8 cellular contexts compared by ENCODE assay signal in genomic region chr3:43378066-43378935, GRCh38.
DNase-seq lines count a peak whose midpoint lies in the region; ATAC-seq and TF ChIP-seq lines count a peak whose summit lies in the region.

No MANE protein-coding gene starts in this region.

- H3K36me3 ChIP-seq in right lobe of liver: no peaks in the 10 kb centered on the region

- in situ Hi-C loops in astrocyte of the cerebellum (cut with HindIII; ENCODE audit: low sequenced_read_pairs): no loop called here

- intact Hi-C loops in right lobe of liver (cut with DNase I): no loop called here

- H3K4me1 ChIP-seq in right lobe of liver: peaks cover 0 to 20% (median 6%) of the 10 kb centered on the region in 4 donors

- peak; percentile 93 to 96 (median 94) for ATAC-seq in right lobe of liver

- TF ChIP-seq CTCF in astrocyte of the cerebellum (IDR thresholded peaks at IDR 0.05; ENCODE audit: low read depth, low read length, missing control alignments) (peak; percentile 71), right lobe of liver (IDR thresholded peaks at IDR 0.05) (peak; percentile 44 to 66 (median 64))

- peak; percentile 69 for DNase-seq in DMS 273 (lab: John Stamatoyannopoulos, UW; ENCODE audit: unreplicated experiment)
- DNase-seq in DMS 273 treated with DMSO at 0.1 percent for 48 hours (lab: John Stamatoyannopoulos, UW): no peak
- peak; percentile 60 for DNase-seq in HT-29 (ENCODE audit: low spot score)
- peak; percentile 23 to 75 (median 49) for DNase-seq in T-helper 2 cell
- no peak for DNase-seq in astrocyte of the cerebellum (ENCODE audit: low read depth)
- no peak for DNase-seq in right lobe of liver
- peak; percentile 45 for DNase-seq in stimulated activated CD8-positive, alpha-beta memory T cell treated with anti-CD3 and anti-CD28 coated beads, Interleukin-4, amount 100 ng/mL, for 24 hours (ENCODE audit: low read depth)
- DNase-seq in NCI-H187 (lab: John Stamatoyannopoulos, UW): no peak

- TF ChIP-seq POLR2A in right lobe of liver (IDR thresholded peaks at IDR 0.05): no peak

- H3K4me3 ChIP-seq in astrocyte of the cerebellum (ENCODE audit: low read depth, low read length): no peak overlapping the region
- no peak overlapping the region for H3K4me3 ChIP-seq in right lobe of liver

- 78% methylated on average over 2 of the region's 2 CpGs for WGBS in right lobe of liver (ENCODE audit: insufficient coverage, low coverage, low lambda C conversion rate, missing lambda C conversion rate)

- no peaks in the 10 kb centered on the region for H3K27me3 ChIP-seq in right lobe of liver

- H3K9me3 ChIP-seq in right lobe of liver: no peaks in the 10 kb centered on the region

- peak overlapping the region in 2 of 3 donors; percentile 12 to 48 for H3K27ac ChIP-seq in right lobe of liver

Comparison
In these comparisons a context has a peak if more than half of its experiments do, and no peak if none do; other contexts are left out.
1. DNase-seq: peak in DMS 273 (single experiment), HT-29 (single experiment), T-helper 2 cell (5 of 5) and stimulated activated CD8-positive, alpha-beta memory T cell treated with anti-CD3 and anti-CD28 coated beads, Interleukin-4, amount 100 ng/mL, for 24 hours (single experiment); none in DMS 273 treated with DMSO at 0.1 percent for 48 hours (single experiment), astrocyte of the cerebellum (single experiment), right lobe of liver (0 of 3) and NCI-H187 (0 of 2).